In the genomic region with DNA sequence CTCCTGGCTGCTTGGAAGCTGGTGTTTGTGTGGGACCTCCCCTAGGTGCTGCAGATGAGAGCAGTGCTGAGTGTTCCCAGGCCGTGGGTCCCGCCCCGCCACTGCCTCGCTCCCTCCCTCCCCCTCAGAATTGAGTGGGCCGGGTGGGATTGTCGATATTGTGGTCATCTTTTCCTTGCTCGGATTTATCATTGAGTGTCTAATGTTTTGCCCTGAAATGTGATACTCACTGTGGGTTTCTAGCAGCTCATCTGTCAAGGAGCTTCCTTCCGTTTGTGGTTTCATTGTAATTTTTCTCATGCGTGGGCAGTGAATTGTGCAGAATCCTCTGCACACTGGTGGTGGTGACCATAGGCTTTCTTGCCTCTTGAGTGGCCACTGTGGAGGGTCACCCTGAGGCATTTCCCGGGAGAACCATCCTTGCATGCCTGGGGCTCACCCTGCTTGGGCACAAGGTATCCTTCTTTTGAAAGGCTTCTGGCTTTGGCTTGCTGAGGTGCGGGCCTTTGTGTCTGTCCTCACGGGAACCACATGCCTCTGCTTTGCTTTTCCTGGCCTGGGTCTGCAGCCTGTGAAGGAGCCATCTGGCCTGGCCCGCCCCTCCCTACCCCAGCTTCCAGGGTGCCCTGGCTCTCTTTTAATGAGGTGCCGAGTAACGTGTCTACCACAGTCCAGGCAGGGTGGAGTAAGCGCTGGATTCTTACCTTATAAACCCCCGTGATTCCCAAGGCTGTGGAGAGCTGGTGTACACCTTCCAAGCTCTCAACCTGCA, we compare ENCODE assay signal across 8 cellular contexts. TPM values are rescaled to one million over a fixed set of nuclear protein-coding genes. Genes with fewer than 3 reads are reported as not detected.
A peak's percentile ranks its signal among the peaks of the same experiment; 100 is the strongest.
DNase-seq lines count a peak whose midpoint lies in the region; TF ChIP-seq lines count a peak whose summit lies in the region.

No MANE protein-coding gene starts in this region.

- H3K27ac ChIP-seq in ascending aorta: peak overlapping the region; percentile 72 to 87

- intact Hi-C loops in ascending aorta (cut with DNase I): no loop called here

- H3K4me3 ChIP-seq in ascending aorta: no peak overlapping the region

- no peaks in the 10 kb centered on the region for H3K27me3 Mint-ChIP-seq in osteocyte (ENCODE audit: unreplicated experiment)

- CTCF ChIA-PET in GM10248 (lab: Yijun Ruan, JAX): interaction anchor here (1.2 to 9.6 kb wide), 3 partner anchors 16 to 227 kb away, joined by 3 to 61 read pairs (median 23); no protein-coding TSS in a partner anchor

- H3K4me1 Mint-ChIP-seq in osteocyte (ENCODE audit: unreplicated experiment): peaks cover 84% of the 10 kb centered on the region

- H3K4me1 ChIP-seq in ascending aorta: peaks cover 23 to 56% of the 10 kb centered on the region in 2 donors

- H3K4me3 Mint-ChIP-seq in osteocyte (ENCODE audit: unreplicated experiment): no peak overlapping the region

- peaks cover 0 to 12% of the 10 kb centered on the region in 2 donors for H3K36me3 ChIP-seq in ascending aorta

- H3K9me3 Mint-ChIP-seq in osteocyte (ENCODE audit: unreplicated experiment): no peaks in the 10 kb centered on the region

- peak overlapping the region; percentile 70 for H3K27ac Mint-ChIP-seq in osteocyte (ENCODE audit: unreplicated experiment)

- POLR2A ChIA-PET in GM10248 (lab: Yijun Ruan, JAX): no interaction called here

- TF ChIP-seq CTCF in ascending aorta (IDR thresholded peaks at IDR 0.05) (no peak), osteocyte (IDR thresholded peaks at IDR 0.05) (no peak), GM10248 (IDR thresholded peaks at IDR 0.05; ENCODE audit: control extremely low read depth, extremely low read depth, low read depth, missing control alignments) (no peak)

- peaks cover 23% of the 10 kb centered on the region for H3K36me3 Mint-ChIP-seq in osteocyte (ENCODE audit: unreplicated experiment)

- DNase-seq in EH (ENCODE audit: low read depth) (peak; percentile 69), NCI-H1694 (lab: John Stamatoyannopoulos, UW) (peak; percentile 53), ascending aorta (ENCODE audit: low spot score in 2 of 2) (no peak), osteocyte (ENCODE audit: extremely low spot score, unreplicated experiment) (no peak), SK-N-DZ (ENCODE audit: low spot score) (no peak), globus pallidus (ENCODE audit: low spot score) (no peak), hippocampal formation (lab: John Stamatoyannopoulos, UW) (no peak), GM10248 (ENCODE audit: extremely low spot score) (no peak)

- no peaks in the 10 kb centered on the region for H3K9me3 ChIP-seq in ascending aorta

- no peaks in the 10 kb centered on the region for H3K27me3 ChIP-seq in ascending aorta

RNA-seq across cellular contexts. Expression of gene SLX9, which starts 25.6 kb away (rescaled TPM):
- total RNA-seq in ascending aorta (0.75 TPM), osteocyte (30.4 and 33.1 TPM in 2 replicates)
- polyA plus RNA-seq in SK-N-DZ (2014; cell fraction: cytosol; rRNA removed): 17.1 and 23.9 TPM in 2 replicates
- polyA plus RNA-seq in SK-N-DZ (2014; cell fraction: nucleus; rRNA removed): 12.7 and 14.2 TPM in 2 replicates

RNA-seq across cellular contexts. Expression of gene ITGB2, which starts 44.7 kb away (rescaled TPM):
- total RNA-seq in ascending aorta (65.5 TPM), osteocyte (0.62 and 1.1 TPM in 2 replicates)
- polyA plus RNA-seq in SK-N-DZ (2014; cell fraction: cytosol; rRNA removed): 0.07 TPM in 1 of 2 replicates, not detected in the other
- polyA plus RNA-seq in SK-N-DZ (2014; cell fraction: nucleus; rRNA removed): 0.13 TPM in 1 of 2 replicates, not detected in the other

Comparison
In these comparisons a context has a peak if more than half of its experiments do, and no peak if none do; other contexts are left out.
1. DNase-seq: peak in EH (single experiment) and NCI-H1694 (single experiment); none in ascending aorta (0 of 2), osteocyte (single experiment), SK-N-DZ (single experiment), globus pallidus (single experiment), hippocampal formation (0 of 2) and GM10248 (single experiment).
2. RNA of gene SLX9, which starts 25.6 kb away (total RNA-seq): 30.4 to 33.1 TPM in osteocyte; 0.75 TPM in ascending aorta (single experiment); every median in the first group is over 10 times any median in the second.
3. RNA of gene ITGB2, which starts 44.7 kb away (total RNA-seq): 65.5 TPM in ascending aorta (single experiment); 0.62 to 1.1 TPM in osteocyte; every median in the first group is over 10 times any median in the second.